26 cellular contexts compared by ENCODE assay signal in the genomic region with DNA sequence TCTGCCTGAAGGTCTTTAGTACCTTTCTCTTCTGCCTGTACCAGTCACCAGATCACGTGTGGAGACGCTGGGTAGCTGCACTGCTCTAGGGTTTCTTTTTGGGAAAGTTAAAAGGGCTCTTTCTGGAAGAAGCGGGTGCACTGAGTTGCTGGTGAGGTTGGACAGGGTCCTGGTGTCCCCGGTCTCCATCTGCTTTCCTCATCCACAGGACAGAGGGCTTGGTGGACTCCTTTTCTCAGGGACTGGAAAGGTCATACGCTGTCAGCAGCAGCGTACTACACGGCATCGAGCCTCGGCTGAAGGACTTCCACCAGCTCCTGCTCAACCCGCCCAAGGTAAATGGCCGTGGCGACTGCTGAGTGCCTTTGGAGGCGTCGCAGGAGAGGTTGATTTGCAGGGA.
"Had no signal": no experiment of that assay in that cellular context is flagged by ENCODE, and none has a peak within 500 bp of the region (broad histone marks: within the 10 kb centered on the region; RNA-seq: fewer than 3 reads in every experiment).

No MANE protein-coding gene starts in this region.

- DNase-seq: activated CD4-positive, alpha-beta T cell treated with anti-CD3 and anti-CD28 coated beads for 48 hours; activated CD4-positive, alpha-beta T cell treated with anti-CD3 and anti-CD28 coated beads, Interleukin-2, amount 50 U/mL, for 4 hours; activated CD4-positive, CD25-positive, alpha-beta regulatory T cell treated with anti-CD3 and anti-CD28 coated beads, Interleukin-2, amount 50 U/mL, for 72 hours; activated CD8-positive, alpha-beta memory T cell treated with anti-CD3 and anti-CD28 coated beads, Interleukin-2, amount 50 U/mL, for 48 hours; activated CD8-positive, alpha-beta T cell treated with anti-CD3 and anti-CD28 coated beads, Interleukin-2, amount 10 ng/mL, durations not matched to agents 7 days and 5 days; activated effector memory CD4-positive, alpha-beta T cell treated with anti-CD3 and anti-CD28 coated beads, Interleukin-2, amount 50 U/mL, for 16 hours; activated naive CD4-positive, alpha-beta T cell treated with Interleukin-2 at 50 U/mL for 16 hours; activated naive CD8-positive, alpha-beta T cell treated with anti-CD3 and anti-CD28 coated beads, Interleukin-2, amount 50 U/mL, for 24 hours; activated T-cell treated with anti-CD3 and anti-CD28 coated beads, Interleukin-2, amount 50 U/mL, for 1 hour; brain microvascular endothelial cell; MG63; MV-4-11; NCI-H1092 treated with DMSO at 0.1 percent for 48 hours; NCI-H1417 treated with DMSO at 0.1 percent for 48 hours; NCI-H1694; NCI-H2029; NCI-H2107; NCI-H2171 treated with DMSO at 0.1 percent for 48 hours; NCI-H226; NCI-H526; NCI-H82; T-helper 17 cell; T-helper 9 cell had no signal

- H3K27me3 ChIP-seq: brain microvascular endothelial cell, cardiac muscle cell, MG63 had no signal

- ATAC-seq: activated CD8-positive, alpha-beta T cell treated with anti-CD3 and anti-CD28 coated beads, Interleukin-2, amount 10 ng/mL, durations not matched to agents 7 days and 5 days; activated naive CD4-positive, alpha-beta T cell treated with anti-CD3 and anti-CD28 coated beads, Interleukin-2, amount 50 U/mL, for 72 hours; activated naive CD8-positive, alpha-beta T cell treated with anti-CD3 and anti-CD28 coated beads, Interleukin-2, amount 50 U/mL, for 24 hours; T-helper 17 cell; WTC11 had no signal

- H3K9me3 ChIP-seq: MG63 had no signal

- H3K4me3 ChIP-seq: cardiac muscle cell, MG63 had no signal

- H3K27ac ChIP-seq: brain microvascular endothelial cell, cardiac muscle cell had no signal
